28 cellular contexts compared by ENCODE assay signal in genomic region chr4:91984466-91984865, GRCh38.
"Had no signal": no experiment of that assay in that cellular context is flagged by ENCODE, and none has a peak within 500 bp of the region (broad histone marks: within the 10 kb centered on the region; RNA-seq: fewer than 3 reads in every experiment).

No MANE protein-coding gene starts in this region.

- H3K27me3 ChIP-seq: left lung, right atrium auricular region, right lobe of liver, tibial nerve, uterus had no signal

- H3K9me3 ChIP-seq: left lung, lower lobe of right lung, right atrium auricular region, right lobe of liver, tibial nerve, uterus had no signal

- H3K27ac Mint-ChIP-seq: immature natural killer cell; naive thymus-derived CD8-positive, alpha-beta T cell; nephron; stimulated activated memory B cell treated with anti-CD40 and anti-IgM and Interleukin-4, amounts not matched to agents 10 μg/mL and 1 μg/mL and 100 μg/mL, for 72 hours; stimulated activated naive CD8-positive, alpha-beta T cell treated with anti-CD3 and anti-CD28 coated beads, Interleukin-15, amount 100 ng/mL, for 72 hours; type B pancreatic cell had no signal

- H2AFZ ChIP-seq: parathyroid adenoma had no signal

- FAIRE-seq: islet of Langerhans had no signal

- H3K36me3 Mint-ChIP-seq: immature natural killer cell; naive thymus-derived CD8-positive, alpha-beta T cell; stimulated activated memory B cell treated with anti-CD40 and anti-IgM and Interleukin-4, amounts not matched to agents 10 μg/mL and 1 μg/mL and 100 μg/mL, for 72 hours; type B pancreatic cell had no signal

- H3K27me3 Mint-ChIP-seq: naive thymus-derived CD8-positive, alpha-beta T cell; stimulated activated memory B cell treated with anti-CD40 and anti-IgM and Interleukin-4, amounts not matched to agents 10 μg/mL and 1 μg/mL and 100 μg/mL, for 72 hours; stimulated activated naive CD8-positive, alpha-beta T cell treated with anti-CD3 and anti-CD28 coated beads, Interleukin-15, amount 100 ng/mL, for 72 hours; type B pancreatic cell had no signal

- H3K79me2 ChIP-seq: parathyroid adenoma had no signal

- H3K9ac ChIP-seq: parathyroid adenoma had no signal

- ATAC-seq: left colon; left lung; lower lobe of right lung; naive thymus-derived CD8-positive, alpha-beta T cell; right lobe of liver; stimulated activated memory B cell treated with anti-CD40 and anti-IgM and Interleukin-4, amounts not matched to agents 10 μg/mL and 1 μg/mL and 100 μg/mL, for 72 hours; stimulated activated naive CD8-positive, alpha-beta T cell treated with anti-CD3 and anti-CD28 coated beads, Interleukin-15, amount 100 ng/mL, for 72 hours had no signal

- H3K4me2 ChIP-seq: smooth muscle cell had no signal

- DNase-seq: hypothalamus; immature natural killer cell; kidney; left colon; left lung; lower lobe of right lung; mammary epithelial cell; mesenchymal stem cell; naive thymus-derived CD8-positive, alpha-beta T cell; nucleus accumbens; right lobe of liver; stimulated activated CD4-positive, alpha-beta T cell treated with anti-CD3 and anti-CD28 coated beads, Interleukin-1b, Interleukin-23, amount 100 ng/mL, for 48 hours; stimulated activated CD4-positive, alpha-beta T cell treated with anti-CD3 and anti-CD28 coated beads, Interleukin-2, amount 100 ng/mL, for 48 hours; stimulated activated CD4-positive, alpha-beta T cell treated with anti-CD3 and anti-CD28 coated beads, Interleukin-4, amount 100 ng/mL, for 4 hours; stimulated activated CD8-positive, alpha-beta memory T cell treated with anti-CD3 and anti-CD28 coated beads, Interleukin-4, amount 100 ng/mL, for 48 hours; stimulated activated naive CD4-positive, alpha-beta T cell treated with Interleukin-2 at 50 U/mL for 16 hours; stimulated activated naive CD8-positive, alpha-beta T cell treated with anti-CD3 and anti-CD28 coated beads, Interleukin-15, amount 100 ng/mL, for 72 hours; substantia nigra; uterus had no signal

- H3K36me3 ChIP-seq: left lung, lower lobe of right lung, right atrium auricular region, right lobe of liver, tibial nerve, uterus had no signal

- H3K4me3 Mint-ChIP-seq: immature natural killer cell; naive thymus-derived CD8-positive, alpha-beta T cell; nephron; neural crest cell; stimulated activated memory B cell treated with anti-CD40 and anti-IgM and Interleukin-4, amounts not matched to agents 10 μg/mL and 1 μg/mL and 100 μg/mL, for 72 hours; stimulated activated naive CD8-positive, alpha-beta T cell treated with anti-CD3 and anti-CD28 coated beads, Interleukin-15, amount 100 ng/mL, for 72 hours; type B pancreatic cell had no signal

- H3K9me3 Mint-ChIP-seq: nephron; neural crest cell; stimulated activated memory B cell treated with anti-CD40 and anti-IgM and Interleukin-4, amounts not matched to agents 10 μg/mL and 1 μg/mL and 100 μg/mL, for 72 hours; stimulated activated naive CD8-positive, alpha-beta T cell treated with anti-CD3 and anti-CD28 coated beads, Interleukin-15, amount 100 ng/mL, for 72 hours; type B pancreatic cell had no signal

- H3K27ac ChIP-seq: left lung, lower lobe of right lung, parathyroid adenoma, right atrium auricular region, right lobe of liver, tibial nerve, uterus had no signal

- H3K4me1 Mint-ChIP-seq: immature natural killer cell; naive thymus-derived CD8-positive, alpha-beta T cell; nephron; neural crest cell; stimulated activated memory B cell treated with anti-CD40 and anti-IgM and Interleukin-4, amounts not matched to agents 10 μg/mL and 1 μg/mL and 100 μg/mL, for 72 hours; stimulated activated naive CD8-positive, alpha-beta T cell treated with anti-CD3 and anti-CD28 coated beads, Interleukin-15, amount 100 ng/mL, for 72 hours had no signal

- H3K4me3 ChIP-seq: left lung, lower lobe of right lung, right atrium auricular region, right lobe of liver, smooth muscle cell, tibial nerve, uterus had no signal

- H3K4me1 ChIP-seq: left lung, lower lobe of right lung, parathyroid adenoma, right atrium auricular region, right lobe of liver, tibial nerve, uterus had no signal
